In the genomic region with DNA sequence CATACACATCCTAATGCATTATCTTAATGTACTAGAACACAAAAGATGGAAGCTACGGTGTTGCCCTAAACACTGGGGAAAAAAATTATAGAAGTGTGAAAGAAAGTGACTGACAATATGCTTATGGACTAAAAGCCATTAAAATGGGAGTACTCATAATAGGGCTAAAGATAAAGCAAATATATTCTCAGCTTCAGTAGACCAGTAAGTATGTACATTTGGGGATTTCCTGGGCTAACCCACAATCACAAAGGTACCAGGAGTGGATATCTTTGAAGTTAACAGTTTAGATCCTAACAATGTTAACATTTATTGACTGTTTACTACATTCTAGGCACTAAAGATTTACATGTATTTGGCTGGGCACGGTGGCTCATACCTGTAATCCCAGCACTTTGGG, we compare ENCODE assay signal across 21 cellular contexts. TPM values are rescaled to one million over a fixed set of nuclear protein-coding genes. Genes with fewer than 3 reads are reported as not detected.
DNase-seq lines count a peak whose midpoint lies in the region; ATAC-seq, FAIRE-seq and TF ChIP-seq lines count a peak whose summit lies in the region.
"Had no signal": no experiment of that assay in that cellular context is flagged by ENCODE, and none has a peak within 500 bp of the region (broad histone marks: within the 10 kb centered on the region; RNA-seq: fewer than 3 reads in every experiment).

No MANE protein-coding gene starts in this region.

- no peak overlapping the region for H3K4me3 Mint-ChIP-seq in progenitor cell of endocrine pancreas (ENCODE audit: low read depth)
- H3K4me3 Mint-ChIP-seq: CD8-positive, alpha-beta T cell had no signal

- H3K4me1 Mint-ChIP-seq in progenitor cell of endocrine pancreas (ENCODE audit: low read depth), result peaks cover 11% of the 10 kb centered on the region

- H3K27me3 Mint-ChIP-seq in progenitor cell of endocrine pancreas, result no peaks in the 10 kb centered on the region

- WGBS in GM12878 (ENCODE audit: insufficient coverage, insufficient replicate concordance, low lambda C conversion rate, missing lambda C conversion rate), result 81% methylated on average over 2 of the region's 2 CpGs

- TF ChIP-seq POLR2A in H54 (IDR thresholded peaks at IDR 0.05; ENCODE audit: low read depth, low read length) (no peak), GM12878 (IDR thresholded peaks at IDR 0.05; ENCODE audit: low read depth, low read length) (no peak)

- intact Hi-C loops in GM12878 (cut with micrococcal nuclease; ENCODE audit: unreplicated experiment), result no loop called here

- FAIRE-seq in H54 (lab: Jason Lieb, UNC) (peak; percentile 27), GM12878 (lab: Jason Lieb, UNC) (no peak)
- FAIRE-seq: D721Med, GM18507, HepG2 had no signal

- H2AFZ ChIP-seq in GM12878 (ENCODE audit: control insufficient read depth, low read depth, low read length), result no peak overlapping the region

- no peaks in the 10 kb centered on the region for H3K4me1 ChIP-seq in GM12878 (ENCODE audit: control insufficient read depth, insufficient read depth, low read length)
- H3K4me1 ChIP-seq: BE2C, HAP-1 had no signal

- CTCF ChIA-PET in GM12878 (lab: Yijun Ruan, JAX), result interaction anchor here (1.5 kb wide), 1 partner anchor 20 kb away, joined by 4 read pairs; no protein-coding TSS in a partner anchor

- H3K4me3 ChIP-seq in GM12878, result no peak overlapping the region
- H3K4me3 ChIP-seq: A549, HAP-1 had no signal

- H3K79me2 ChIP-seq in GM12878 (ENCODE audit: control insufficient read depth, insufficient read depth, low read length), result no peaks in the 10 kb centered on the region

- ATAC-seq in GM12878, result peak; percentile 61
- ATAC-seq: CD8-positive, alpha-beta T cell; HepG2 had no signal

- no peak for TF ChIP-seq CTCF in GM13977 (IDR thresholded peaks at IDR 0.05; ENCODE audit: extremely low read depth, insufficient read depth, missing control alignments)
- no peak for TF ChIP-seq CTCF in GM12878 (IDR thresholded peaks at IDR 0.05 in 2 of 3, conservative IDR thresholded peaks at IDR 0.05 in 1 of 3; ENCODE audit: control insufficient read depth in 2 of 3, extremely low read depth in 1 of 3, insufficient read depth in 1 of 3, low read depth in 3 of 3, low read length in 3 of 3)
- TF ChIP-seq CTCF in progenitor cell of endocrine pancreas (IDR thresholded peaks at IDR 0.05; ENCODE audit: unreplicated experiment), result no peak

- peaks cover 17% of the 10 kb centered on the region for H3K9me3 Mint-ChIP-seq in progenitor cell of endocrine pancreas (ENCODE audit: low read depth)
- H3K9me3 Mint-ChIP-seq: CD8-positive, alpha-beta T cell had no signal

- no peak overlapping the region for H3K27ac ChIP-seq in GM12878 (ENCODE audit: control insufficient read depth, insufficient read depth)
- H3K27ac ChIP-seq: A549, C4-2B had no signal

- in situ Hi-C loops in GM13977 (cut with MboI; ENCODE audit: low pct_unique_long_range_greater_than_20kb, low sequenced_read_pairs, unreplicated experiment) (no loop called here), GM12878 (cut with MboI) (no loop called here)

- H3K36me3 ChIP-seq in GM12878 (ENCODE audit: control insufficient read depth in 2 of 2, insufficient read depth in 2 of 2, low read length in 1 of 2), result peaks cover 0 to 4% of the 10 kb centered on the region in 2 experiments; a peak in 1 of 4 replicates
- H3K36me3 ChIP-seq: BE2C, HAP-1 had no signal

- H3K9me3 ChIP-seq in GM12878 (replicated peaks; ENCODE audit: control insufficient read depth, insufficient read depth, low read length), result no peaks in the 10 kb centered on the region
- H3K9me3 ChIP-seq: A549, BE2C, HAP-1 had no signal

- RAD21 ChIA-PET in GM12878 (lab: Charles Lee; ENCODE audit: unreplicated experiment), result no interaction called here

- no peaks in the 10 kb centered on the region for H3K27me3 ChIP-seq in GM12878 (replicated peaks in 1 of 2; ENCODE audit: control insufficient read depth in 2 of 2, insufficient read depth in 2 of 2, low read length in 1 of 2)
- H3K27me3 ChIP-seq: BE2C had no signal

- peak overlapping the region; percentile 35 for H3K27ac Mint-ChIP-seq in progenitor cell of endocrine pancreas
- H3K27ac Mint-ChIP-seq: CD8-positive, alpha-beta T cell had no signal

- BruUV-seq in GM12878 (replicated peaks; lab: Mats Ljungman, UMichigan), result no TSS peak

- no peaks in the 10 kb centered on the region for H4K20me1 ChIP-seq in GM12878 (ENCODE audit: control insufficient read depth, insufficient read depth)

- SMC1A ChIA-PET in GM12878 (lab: Charles Lee; ENCODE audit: uncharacterized antibody, unreplicated experiment), result interaction anchor here (0.9 to 1.6 kb wide), 2 partner anchors 8 to 12 kb away, joined by 4 to 5 read pairs; no protein-coding TSS in a partner anchor

- peaks cover 34% of the 10 kb centered on the region for H3K36me3 Mint-ChIP-seq in progenitor cell of endocrine pancreas (ENCODE audit: insufficient read depth)

- H3K9ac ChIP-seq in GM12878 (ENCODE audit: control insufficient read depth, insufficient read depth, low read length), result no peak overlapping the region

- TF ChIP-seq EP300 in GM12878 (IDR thresholded peaks at IDR 0.05; ENCODE audit: borderline replicate concordance in 1 of 2, control insufficient read depth in 1 of 2, low read depth in 2 of 2, low read length in 2 of 2), result no peak

- POLR2A ChIA-PET in GM12878 (lab: Charles Lee), result no interaction called here

- no peak for TF ChIP-seq RAD21 in GM12878 (IDR thresholded peaks at IDR 0.05; ENCODE audit: insufficient read depth, low read depth, low read length)

- peak; percentile 22 for DNase-seq in GM13977 (ENCODE audit: low spot score)
- no peak for DNase-seq in H54 (ENCODE audit: insufficient read length, low spot score)
- no peak for DNase-seq in GM12878 (ENCODE audit: low read depth, low spot score)
- no peak for DNase-seq in progenitor cell of endocrine pancreas (ENCODE audit: low spot score, unreplicated experiment)
- no peak for DNase-seq in HuH-7.5 (ENCODE audit: low spot score)
- DNase-seq in superior temporal gyrus (ENCODE audit: extremely low spot score), result no peak
- no peak for DNase-seq in NCI-H524 (lab: John Stamatoyannopoulos, UW)
- DNase-seq in DMS53 treated with DMSO at 0.1 percent for 48 hours (lab: John Stamatoyannopoulos, UW; ENCODE audit: unreplicated experiment), result no peak
- DNase-seq: BE2C; CD8-positive, alpha-beta T cell; COR-L47; DMS153; DND-41; GDM1; GOT3 had no signal

- H3K4me2 ChIP-seq in GM12878 (ENCODE audit: control insufficient read depth, insufficient read depth), result no peak overlapping the region

TF ChIP-seq in GM12878, 131 proteins besides CTCF, POLR2A, EP300 and RAD21 (continues in another document):
- TF ChIP-seq SRF (IDR thresholded peaks at IDR 0.05; ENCODE audit: low read depth in 2 of 2, low read length in 2 of 2) (no peak), DPF2 (IDR thresholded peaks at IDR 0.05) (no peak), TCF12 (IDR thresholded peaks at IDR 0.05; ENCODE audit: low read depth, low read length) (no peak), IKZF1 (conservative IDR thresholded peaks at IDR 0.05) (no peak)
- TF ChIP-seq, protein P1, sequence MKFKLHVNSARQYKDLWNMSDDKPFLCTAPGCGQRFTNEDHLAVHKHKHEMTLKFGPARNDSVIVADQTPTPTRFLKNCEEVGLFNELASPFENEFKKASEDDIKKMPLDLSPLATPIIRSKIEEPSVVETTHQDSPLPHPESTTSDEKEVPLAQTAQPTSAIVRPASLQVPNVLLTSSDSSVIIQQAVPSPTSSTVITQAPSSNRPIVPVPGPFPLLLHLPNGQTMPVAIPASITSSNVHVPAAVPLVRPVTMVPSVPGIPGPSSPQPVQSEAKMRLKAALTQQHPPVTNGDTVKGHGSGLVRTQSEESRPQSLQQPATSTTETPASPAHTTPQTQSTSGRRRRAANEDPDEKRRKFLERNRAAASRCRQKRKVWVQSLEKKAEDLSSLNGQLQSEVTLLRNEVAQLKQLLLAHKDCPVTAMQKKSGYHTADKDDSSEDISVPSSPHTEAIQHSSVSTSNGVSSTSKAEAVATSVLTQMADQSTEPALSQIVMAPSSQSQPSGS (IDR thresholded peaks at IDR 0.05; ENCODE audit: low read length), result no peak

RNA-seq across cellular contexts. Expression of a gene that starts 36.9 kb away (rescaled TPM):
- total RNA-seq in GM12878 (2013; cell fraction: nucleolus; rRNA removed), result 4.8 and 6.2 TPM in 2 replicates
- total RNA-seq in GM12878 (2014; rRNA removed) (1.9 and 2.6 TPM in 2 replicates), GM12878 (2014; rRNA removed; fragmentation: Illumina TruSeq; extraction: Trizol) (0.32 and 0.54 TPM in 2 replicates), GM12878 (2021) (1.8 and 1.9 TPM in 2 replicates), progenitor cell of endocrine pancreas (4.7 and 5.6 TPM in 2 replicates)
- 0.84 TPM for polyA plus RNA-seq in GM12878 (2011; ENCODE audit: low read depth)
- polyA plus RNA-seq in GM12878 (2011; rRNA removed) (2.8 and 3.7 TPM in 2 replicates), GM12878 (2014; fragmentation: Illumina TruSeq; extraction: Trizol) (0.22 and 0.31 TPM in 2 replicates), GM12878 (2014; fragmentation: Nextera tagmentation; extraction: Ambion mirVana) (under 1 TPM; 0.15 to 0.18 TPM), GM12878 (2014; rRNA removed) (0.63 and 1.8 TPM in 2 replicates), GM12878 (2016; fragmentation: Nextera tagmentation; extraction: Ambion mirVana) (1 to 10 TPM in 1 of 2 experiments, under 1 TPM in 1; 0.60 to 2.3 TPM)
- polyA plus RNA-seq in GM12878 (2011; cell fraction: cytosol; rRNA removed), result 6.6 and 8.7 TPM in 2 replicates
- 11.3 and 13.7 TPM in 2 replicates for polyA plus RNA-seq in GM12878 (2011; cell fraction: nucleus; rRNA removed)
- 0.42 and 0.49 TPM in 2 replicates for polyA plus RNA-seq in GM12878 (2012)
- 5.0 and 11.5 TPM in 2 replicates for polyA minus RNA-seq in GM12878 (2011; rRNA and poly(A)+ RNA removed)
- 6.5 and 10.9 TPM in 2 replicates for polyA minus RNA-seq in GM12878 (2011; cell fraction: cytosol; rRNA and poly(A)+ RNA removed)
- polyA minus RNA-seq in GM12878 (2011; cell fraction: nucleus; rRNA and poly(A)+ RNA removed), result 22.1 and 38.8 TPM in 2 replicates

RNA-seq across cellular contexts. Expression of a gene that starts 39.2 kb away (rescaled TPM):
- total RNA-seq in GM12878 (2013; cell fraction: nucleolus; rRNA removed), result 7.5 and 8.6 TPM in 2 replicates
- total RNA-seq in GM12878 (2014; rRNA removed) (7.9 and 11.3 TPM in 2 replicates), GM12878 (2014; rRNA removed; fragmentation: Illumina TruSeq; extraction: Trizol) (17.6 and 18.8 TPM in 2 replicates), GM12878 (2021) (10.0 and 11.0 TPM in 2 replicates), progenitor cell of endocrine pancreas (21.5 and 25.4 TPM in 2 replicates)
- polyA plus RNA-seq in GM12878 (2011; ENCODE audit: low read depth), result 4.9 TPM
- polyA plus RNA-seq in GM12878 (2011; rRNA removed) (11.4 and 19.9 TPM in 2 replicates), GM12878 (2014; fragmentation: Illumina TruSeq; extraction: Trizol) (15.7 and 18.1 TPM in 2 replicates), GM12878 (2014; fragmentation: Nextera tagmentation; extraction: Ambion mirVana) (10 to 100 TPM; 13.4 to 20.3 TPM), GM12878 (2014; rRNA removed) (5.7 and 8.0 TPM in 2 replicates), GM12878 (2016; fragmentation: Nextera tagmentation; extraction: Ambion mirVana) (10 to 100 TPM; 17.8 to 22.3 TPM)
- 2.6 and 3.8 TPM in 2 replicates for polyA plus RNA-seq in GM12878 (2011; cell fraction: cytosol; rRNA removed)
- 3.7 and 4.6 TPM in 2 replicates for polyA plus RNA-seq in GM12878 (2011; cell fraction: nucleus; rRNA removed)
- polyA plus RNA-seq in GM12878 (2012), result 6.0 and 7.3 TPM in 2 replicates
- polyA minus RNA-seq in GM12878 (2011; rRNA and poly(A)+ RNA removed), result 7.8 and 8.9 TPM in 2 replicates
- polyA minus RNA-seq in GM12878 (2011; cell fraction: cytosol; rRNA and poly(A)+ RNA removed), result 2.4 and 9.8 TPM in 2 replicates
- 2.2 and 3.4 TPM in 2 replicates for polyA minus RNA-seq in GM12878 (2011; cell fraction: nucleus; rRNA and poly(A)+ RNA removed)
